ENCODE assay signal across 20 cellular contexts in genomic region chr1:10908266-10908665, GRCh38.
A peak's percentile ranks its signal among the peaks of the same experiment; 100 is the strongest.
DNase-seq lines count a peak whose midpoint lies in the region; ATAC-seq and TF ChIP-seq lines count a peak whose summit lies in the region.
"Had no signal": no experiment of that assay in that cellular context is flagged by ENCODE, and none has a peak within 500 bp of the region (broad histone marks: within the 10 kb centered on the region; RNA-seq: fewer than 3 reads in every experiment).

No MANE protein-coding gene starts in this region.

- H3K79me2 ChIP-seq in mesendoderm (ENCODE audit: control insufficient read depth, insufficient read depth, low read length) = no peaks in the 10 kb centered on the region

- H3K4me2 ChIP-seq in mesendoderm (ENCODE audit: low read length) = no peak overlapping the region
- H3K4me2 ChIP-seq: KMS-11 had no signal

- no peak overlapping the region for H3K23ac ChIP-seq in mesendoderm (ENCODE audit: low read length)

- H3K4me3 ChIP-seq in mesendoderm (ENCODE audit: low read length) (no peak overlapping the region), aorta (ENCODE audit: low read length in 2 of 2) (no peak overlapping the region), uterus (no peak overlapping the region)
- H3K4me3 ChIP-seq: SJCRH30 had no signal

- H2BK5ac ChIP-seq in mesendoderm (ENCODE audit: low read length) = no peak overlapping the region

- no peak overlapping the region for H4K8ac ChIP-seq in mesendoderm (ENCODE audit: low read depth, low read length)

- H3K4ac ChIP-seq in mesendoderm (ENCODE audit: low read depth, low read length) = no peak overlapping the region

- no peaks in the 10 kb centered on the region for H3K79me1 ChIP-seq in mesendoderm (ENCODE audit: low read length)

- no peak overlapping the region for H2BK15ac ChIP-seq in mesendoderm (replicated peaks; ENCODE audit: low read depth)

- peak overlapping the region; percentile 16 for H3K9ac ChIP-seq in mesendoderm (ENCODE audit: low read length)
- H3K9ac ChIP-seq: KMS-11 had no signal

- H3K4me1 ChIP-seq in mesendoderm (ENCODE audit: control insufficient read depth, low read depth, low read length) (no peaks in the 10 kb centered on the region), aorta (ENCODE audit: control insufficient read depth in 1 of 2, insufficient read depth in 2 of 2, low read length in 2 of 2) (no peaks in the 10 kb centered on the region), uterus (no peaks in the 10 kb centered on the region)
- H3K4me1 ChIP-seq: SJCRH30 had no signal

- H3K9me3 ChIP-seq in aorta (ENCODE audit: control insufficient read depth, low read length) = no peaks in the 10 kb centered on the region
- no peaks in the 10 kb centered on the region for H3K9me3 ChIP-seq in uterus
- H3K9me3 ChIP-seq: BE2C, SJCRH30 had no signal

- H3K27me3 ChIP-seq in mesendoderm (ENCODE audit: insufficient read depth, low read length, poor library complexity) = no peaks in the 10 kb centered on the region
- H3K27me3 ChIP-seq in aorta (ENCODE audit: control insufficient read depth in 1 of 2, insufficient read depth in 2 of 2, low read length in 1 of 2) = no peaks in the 10 kb centered on the region
- H3K27me3 ChIP-seq in uterus = no peaks in the 10 kb centered on the region
- H3K27me3 ChIP-seq: BE2C had no signal

- no peak overlapping the region for H2AK5ac ChIP-seq in mesendoderm (ENCODE audit: low read length)

- H3K36me3 ChIP-seq in mesendoderm (ENCODE audit: control insufficient read depth, insufficient read depth, low read length) = no peaks in the 10 kb centered on the region
- H3K36me3 ChIP-seq in aorta (ENCODE audit: control insufficient read depth in 1 of 2, insufficient read depth in 2 of 2, low read length in 1 of 2) = no peaks in the 10 kb centered on the region
- H3K36me3 ChIP-seq in uterus = no peaks in the 10 kb centered on the region
- H3K36me3 ChIP-seq: BE2C, SJCRH30 had no signal

- H3K18ac ChIP-seq in mesendoderm (ENCODE audit: low read length) = no peak overlapping the region

- DNase-seq in cardiac septum (ENCODE audit: low spot score) (peak; percentile 24), left ventricle myocardium superior (no peak), RWPE1 (ENCODE audit: low spot score) (no peak), mesendoderm (no peak), aorta (peak; percentile 10 to 20), uterus (no peak)
- DNase-seq: BE2C; CD4-positive, alpha-beta memory T cell; DMS53; EL; NCI-H1417 treated with DMSO at 0.1 percent for 48 hours; NCI-H1930; NCI-H345; NCI-H524 treated with DMSO at 0.1 percent for 48 hours; PC-3; RPMI8226; SJCRH30 had no signal

- H2BK120ac ChIP-seq in mesendoderm (ENCODE audit: low read depth, low read length) = no peak overlapping the region

- intact Hi-C loops in cardiac septum (cut with DNase I) = no loop called here
- intact Hi-C loops in left ventricle myocardium superior (cut with micrococcal nuclease) = no loop called here
- intact Hi-C loops in aorta (cut with DNase I) = no loop called here
- intact Hi-C loops in uterus (cut with DNase I; ENCODE audit: low total_unique reads) = no loop called here

- CTCF ChIA-PET in RWPE1 (lab: Yijun Ruan, JAX) = interaction anchor here (0.6 kb wide), 1 partner anchor 281 kb away, joined by 3 read pairs; the partner anchor contains the start of gene ANGPTL7

- WGBS in mesendoderm (ENCODE audit: extremely low coverage, insufficient coverage, low lambda C conversion rate) = no CpG with 5 or more reads among the region's 6 CpGs
- WGBS in aorta, 2 donors = 57 to 73% methylated on average over 6 of the region's 6 CpGs

- POLR2A ChIA-PET in RWPE1 (lab: Yijun Ruan, JAX; ENCODE audit: low non-redundant PET) = no interaction called here

- no peak for TF ChIP-seq POLR2A in uterus (IDR thresholded peaks at IDR 0.05)

- H3K27ac ChIP-seq in RWPE1 (peak overlapping the region; percentile 35), mesendoderm (ENCODE audit: low read depth, low read length) (no peak overlapping the region), aorta (ENCODE audit: low read depth in 1 of 2, low read length in 2 of 2) (no peak overlapping the region), uterus (no peak overlapping the region)
- H3K27ac ChIP-seq: KMS-11, SJCRH30 had no signal

- TF ChIP-seq CTCF in RWPE1 (conservative IDR thresholded peaks at IDR 0.05; ENCODE audit: low read depth) = no peak
- no peak for TF ChIP-seq CTCF in uterus (IDR thresholded peaks at IDR 0.05)

- ATAC-seq in left ventricle myocardium superior = no peak
- no peak for ATAC-seq in aorta (ENCODE audit: low FRiP score)
- no peak for ATAC-seq in HG03439 (IDR thresholded peaks at IDR 0.05; ENCODE audit: unreplicated experiment)
- no peak for ATAC-seq in GM21360 (IDR thresholded peaks at IDR 0.05; ENCODE audit: unreplicated experiment)
- ATAC-seq: PC-3 had no signal

- H3K56ac ChIP-seq in mesendoderm (ENCODE audit: low read length) = no peak overlapping the region

- H4K5ac ChIP-seq in mesendoderm (ENCODE audit: low read length) = no peak overlapping the region

Comparison
In these comparisons a context has a peak if more than half of its experiments do, and no peak if none do; other contexts are left out.
1. DNase-seq: peak in cardiac septum (single experiment) and aorta (2 of 2); none in left ventricle myocardium superior (single experiment), RWPE1 (single experiment), mesendoderm (single experiment) and uterus (0 of 2).